In genomic region chr1:109283748-109284600, GRCh38 we compare ENCODE assay signal across 8 cellular contexts. TPM values are rescaled to one million over a fixed set of nuclear protein-coding genes. Genes with fewer than 3 reads are reported as not detected.
DNase-seq lines count a peak whose midpoint lies in the region; ATAC-seq, FAIRE-seq and TF ChIP-seq lines count a peak whose summit lies in the region.

No MANE protein-coding gene starts in this region.

- H3K36me3 ChIP-seq in OCI-LY1 (ENCODE audit: insufficient read depth, low read length) (no peaks in the 10 kb centered on the region; the same call in 1 of the 2 replicates), esophagus muscularis mucosa (peaks cover 0 to 8% (median 0%) of the 10 kb centered on the region in 4 donors), pancreas (no peaks in the 10 kb centered on the region)

- TF ChIP-seq POLR2A in esophagus muscularis mucosa (IDR thresholded peaks at IDR 0.05; ENCODE audit: low read depth) = no peak

- TF ChIP-seq CTCF in OCI-LY1 (IDR thresholded peaks at IDR 0.05; ENCODE audit: low read length) (no peak), esophagus muscularis mucosa (IDR thresholded peaks at IDR 0.05) (no peak), pancreas (IDR thresholded peaks at IDR 0.05) (no peak)

- DNase-seq in NOMO-1 treated with DMSO at 0.1 percent for 48 hours (lab: John Stamatoyannopoulos, UW; ENCODE audit: unreplicated experiment) (peak; percentile 59), NOMO-1 treated with dmso at 0.1 percent for 144 hours (lab: John Stamatoyannopoulos, UW; ENCODE audit: unreplicated experiment) (no peak), esophagus muscularis mucosa (ENCODE audit: extremely low spot score) (no peak), pancreas (no peak), iPS-NIHi7 (ENCODE audit: extremely low spot score) (no peak), KBM-7 (no peak), cerebellar cortex (ENCODE audit: low spot score) (no peak)

- no peaks in the 10 kb centered on the region for H3K9me2 ChIP-seq in OCI-LY1 (ENCODE audit: low read depth, low read length)

- H3K9ac ChIP-seq in OCI-LY1 (ENCODE audit: low read length) = peak overlapping the region; percentile 70

- peak overlapping the region; percentile 5 for H3K27ac ChIP-seq in OCI-LY1 (ENCODE audit: low read depth, low read length, poor library complexity, severe bottlenecking)
- peak overlapping the region; percentile 81 to 91 (median 88) for H3K27ac ChIP-seq in esophagus muscularis mucosa (replicated peaks in 1 of 4)
- peak overlapping the region; percentile 61 to 91 (median 74) for H3K27ac ChIP-seq in pancreas

- H2AFZ ChIP-seq in OCI-LY1 (ENCODE audit: low read length) = peak overlapping the region; percentile 55; the same call in 1 of the 2 replicates

- H3F3A ChIP-seq in OCI-LY1 (ENCODE audit: insufficient read depth, low read length) = no peaks in the 10 kb centered on the region

- WGBS in esophagus muscularis mucosa = 43% methylated on average over 17 of the region's 17 CpGs
- WGBS in pancreas, 2 donors = 38 to 39% methylated on average over 17 of the region's 17 CpGs

- H3K4me2 ChIP-seq in OCI-LY1 (ENCODE audit: low read length) = peak overlapping the region; percentile 75

- no peak for FAIRE-seq in pancreas (lab: Jason Lieb, UNC)

- H3K27me3 ChIP-seq in OCI-LY1 (ENCODE audit: insufficient read depth, low read length) = no peaks in the 10 kb centered on the region
- no peaks in the 10 kb centered on the region for H3K27me3 ChIP-seq in esophagus muscularis mucosa
- H3K27me3 ChIP-seq in pancreas = no peaks in the 10 kb centered on the region

- intact Hi-C loops in esophagus muscularis mucosa (cut with DNase I) = no loop called here
- intact Hi-C loops in pancreas (cut with DNase I) = no loop called here

- in situ Hi-C loops in KBM-7 (cut with MboI; ENCODE audit: low pct_unique_long_range_greater_than_20kb, low sequenced_read_pairs) = no loop called here

- H3K9me3 ChIP-seq in OCI-LY1 (ENCODE audit: low read length) (no peaks in the 10 kb centered on the region), esophagus muscularis mucosa (no peaks in the 10 kb centered on the region), pancreas (no peaks in the 10 kb centered on the region)

- H4K20me1 ChIP-seq in OCI-LY1 (ENCODE audit: insufficient read depth, low read length) = no peaks in the 10 kb centered on the region

- H3K4me3 ChIP-seq in OCI-LY1 (ENCODE audit: low read depth, low read length, poor library complexity, severe bottlenecking) (peak overlapping the region; percentile 80), esophagus muscularis mucosa (peak overlapping the region; percentile 58 to 79 (median 66)), pancreas (peak overlapping the region; percentile 33 to 70 (median 48))

- no peak for TF ChIP-seq EP300 in esophagus muscularis mucosa (IDR thresholded peaks at IDR 0.05)

- H3K4me1 ChIP-seq in OCI-LY1 (ENCODE audit: insufficient read depth, low read length, severe bottlenecking) (peaks cover 23% of the 10 kb centered on the region), esophagus muscularis mucosa (peaks cover 17 to 38% (median 34%) of the 10 kb centered on the region in 4 donors), pancreas (peaks cover 0 to 5% (median 0%) of the 10 kb centered on the region in 3 donors)

- peak in 3 of 4 donors; percentile 8 to 31 (median 25) for ATAC-seq in pancreas

- H3K79me2 ChIP-seq in OCI-LY1 (ENCODE audit: insufficient read depth, low read length) = no peaks in the 10 kb centered on the region

RNA-seq across cellular contexts. Expression of gene PSRC1, which starts 1.0 kb away (rescaled TPM):
- total RNA-seq in esophagus muscularis mucosa (10 to 100 TPM in 1 of 4 donors, 1 to 10 TPM in 3; 5.3 to 12.5 (median 6.4) TPM), pancreas (1 to 10 TPM in 2 of 6 donors, under 1 TPM in 4; 0.08 to 3.0 (median 0.78) TPM)
- 1 to 10 TPM; 2.2 to 5.4 TPM for polyA plus RNA-seq in pancreas

RNA-seq across cellular contexts. Expression of gene MYBPHL, which starts 22.8 kb away (rescaled TPM):
- total RNA-seq in esophagus muscularis mucosa (not detected), pancreas (under 1 TPM in 2 of 6 donors, not detected in 4; 0.26 to 0.28 TPM)
- polyA plus RNA-seq in pancreas = 1 to 10 TPM in 1 of 2 donors, under 1 TPM in 1; 0.27 to 1.1 TPM

RNA-seq across cellular contexts. Expression of gene CELSR2, which starts 34.6 kb away (rescaled TPM):
- total RNA-seq in esophagus muscularis mucosa = 10 to 100 TPM in 2 of 4 donors, 1 to 10 TPM in 2; 7.8 to 20.4 (median 10.5) TPM
- total RNA-seq in pancreas = 1 to 10 TPM; 4.0 to 8.5 (median 4.7) TPM
- 1 to 10 TPM; 5.6 to 6.8 TPM for polyA plus RNA-seq in pancreas

Comparison
In these comparisons a context has a peak if more than half of its experiments do, and no peak if none do; other contexts are left out.
1. H3K27ac ChIP-seq: peak in every context shown above with its lines; median percentile 88 in esophagus muscularis mucosa; 74 in pancreas; 5 in OCI-LY1.